Comparison of ENCODE assay signal across 1 cellular context in genomic region chr17:952592-952991, GRCh38.
TF ChIP-seq lines count a peak whose summit lies in the region.
"Not testable (repeated sequence)": the region's sequence is repeated elsewhere in the genome, so short reads cannot be mapped to it uniquely, and the experiment has no call there.

No MANE protein-coding gene starts in this region.

TF ChIP-seq in K562, 482 proteins besides CTCF, POLR2A, EP300 and RAD21:
- TF ChIP-seq ZNF740 (CRISPR knock-in tag; IDR thresholded peaks at IDR 0.05), result peak; percentile 76
- TF ChIP-seq ZNF740 (tag; IDR thresholded peaks at IDR 0.05), result not testable (repeated sequence)
TF ChIP-seq in K562: peak in this region for 1; not testable (repeated sequence) for 481.
